ENCODE assay signal across 18 cellular contexts in genomic region chr16:14685870-14686793, GRCh38. TPM values are rescaled to one million over a fixed set of nuclear protein-coding genes. Genes with fewer than 3 reads are reported as not detected.
"Had no signal": no experiment of that assay in that cellular context is flagged by ENCODE, and none has a peak within 500 bp of the region (broad histone marks: within the 10 kb centered on the region; RNA-seq: fewer than 3 reads in every experiment).

No MANE protein-coding gene starts in this region.

RNA-seq across cellular contexts. Expression of gene PLA2G10, which starts 8.0 kb away (rescaled TPM):
- total RNA-seq: activated B cell treated with CpG ODN at 0.5 μM for 24 hours; activated CD8-positive, alpha-beta T cell treated with anti-CD3 and anti-CD28 coated beads for 36 hours; activated T-cell treated with anti-CD3 and anti-CD28 coated beads, Interleukin-2, amount 50 U/mL, for 4 hours; activated T-helper 17 cell treated with anti-CD3 and anti-CD28 coated beads, Interleukin-2, amount 50 U/mL, for 72 hours; cardiac septum; cerebellum; gastrocnemius medialis; kidney; left lobe of liver; naive thymus-derived CD4-positive, alpha-beta T cell; right cardiac atrium; skeletal muscle tissue; temporal lobe; uterus had no signal
- polyA plus RNA-seq: naive thymus-derived CD4-positive, alpha-beta T cell; neural cell; right cardiac atrium; SK-N-SH had no signal

RNA-seq across cellular contexts. Expression of gene NPIPA3, which starts 17.1 kb away (rescaled TPM):
- total RNA-seq: body of pancreas had no signal
- polyA plus RNA-seq: naive thymus-derived CD4-positive, alpha-beta T cell had no signal

RNA-seq across cellular contexts. Expression of gene NPIPA2, which starts 56.2 kb away (rescaled TPM):
- total RNA-seq: body of pancreas, temporal lobe had no signal
- polyA plus RNA-seq: mammary epithelial cell; naive thymus-derived CD4-positive, alpha-beta T cell had no signal
